In genomic region chr4:25928956-25929336, GRCh38 we compare ENCODE assay signal across 12 cellular contexts. TPM values are rescaled to one million over a fixed set of nuclear protein-coding genes. Genes with fewer than 3 reads are reported as not detected.
DNase-seq lines count a peak whose midpoint lies in the region; ATAC-seq, FAIRE-seq and TF ChIP-seq lines count a peak whose summit lies in the region.
"Had no signal": no experiment of that assay in that cellular context is flagged by ENCODE, and none has a peak within 500 bp of the region (broad histone marks: within the 10 kb centered on the region; RNA-seq: fewer than 3 reads in every experiment).

No MANE protein-coding gene starts in this region.

- TF ChIP-seq CTCF in K562 (IDR thresholded peaks at IDR 0.05 in 2 of 3, conservative IDR thresholded peaks at IDR 0.05 in 1 of 3; ENCODE audit: insufficient read depth in 2 of 3, low read depth in 1 of 3, low read length in 3 of 3) (no peak), thoracic aorta (IDR thresholded peaks at IDR 0.05) (no peak), breast epithelium (IDR thresholded peaks at IDR 0.05) (no peak)
- no peak for TF ChIP-seq CTCF in CD4-positive, alpha-beta T cell (IDR thresholded peaks at IDR 0.05)

- no peak for FAIRE-seq in K562 (lab: Jason Lieb, UNC)

- no peaks in the 10 kb centered on the region for H3K27me3 Mint-ChIP-seq in CD4-positive, alpha-beta T cell
- H3K27me3 Mint-ChIP-seq: activated naive CD4-positive, alpha-beta T cell treated with anti-CD3 and anti-CD28 coated beads, Interleukin-2, amount 50 U/mL, for 24 hours had no signal

- peak in 2 of 3 experiments; percentile 61 to 89 for DNase-seq in NCI-H1417 (lab: John Stamatoyannopoulos, UW)
- DNase-seq in NCI-H1417 treated with DMSO at 0.1 percent for 48 hours (lab: John Stamatoyannopoulos, UW): no peak
- no peak for DNase-seq in K562 (ENCODE audit: extremely low read depth in 1 of 4, low spot score in 3 of 4)
- no peak for DNase-seq in right cardiac atrium
- DNase-seq in thoracic aorta (ENCODE audit: low spot score): no peak
- DNase-seq in breast epithelium (ENCODE audit: low spot score in 2 of 2): no peak
- no peak for DNase-seq in CD4-positive, alpha-beta T cell
- DNase-seq: ACHN, WERI-Rb-1 had no signal

- no peak for TF ChIP-seq RAD21 in K562 (CRISPR knock-in tag; conservative IDR thresholded peaks at IDR 0.05 in 1 of 2, IDR thresholded peaks at IDR 0.05 in 1 of 2)

- H3K9ac ChIP-seq in K562 (ENCODE audit: insufficient read depth in 1 of 2, low read depth in 2 of 2, low read length in 2 of 2): no peak overlapping the region

- WGBS in K562 (ENCODE audit: insufficient coverage, low coverage, missing lambda C conversion rate): 79% methylated on average over 3 of the region's 3 CpGs
- 17% methylated on average over 3 of the region's 3 CpGs for WGBS in right cardiac atrium

- BruUV-seq in K562 (replicated peaks; lab: Mats Ljungman, UMichigan): no TSS peak

- H3K27me3 ChIP-seq in K562 (ENCODE audit: control insufficient read depth in 2 of 2, insufficient read depth in 2 of 2, low read length in 2 of 2) (peaks cover 2 to 8% of the 10 kb centered on the region in 2 experiments; a peak in 1 of 5 replicates), right cardiac atrium (ENCODE audit: control insufficient read depth, insufficient read depth) (no peaks in the 10 kb centered on the region), thoracic aorta (replicated peaks; ENCODE audit: insufficient read depth) (no peaks in the 10 kb centered on the region), breast epithelium (no peaks in the 10 kb centered on the region)
- no peaks in the 10 kb centered on the region for H3K27me3 ChIP-seq in CD4-positive, alpha-beta T cell (ENCODE audit: control insufficient read depth, insufficient read depth, low read length)
- H3K27me3 ChIP-seq: vagina had no signal

- in situ Hi-C loops in K562 (cut with MboI): no loop called here

- no peak overlapping the region for H3K4me3 Mint-ChIP-seq in CD4-positive, alpha-beta T cell
- H3K4me3 Mint-ChIP-seq: activated naive CD4-positive, alpha-beta T cell treated with anti-CD3 and anti-CD28 coated beads, Interleukin-2, amount 50 U/mL, for 24 hours had no signal

- H3K27ac Mint-ChIP-seq in CD4-positive, alpha-beta T cell: no peak overlapping the region
- H3K27ac Mint-ChIP-seq: activated naive CD4-positive, alpha-beta T cell treated with anti-CD3 and anti-CD28 coated beads, Interleukin-2, amount 50 U/mL, for 24 hours had no signal

- no peak overlapping the region for H3K4me3 ChIP-seq in K562
- H3K4me3 ChIP-seq in right cardiac atrium (ENCODE audit: low read length): no peak overlapping the region
- peak overlapping the region; percentile 42 for H3K4me3 ChIP-seq in thoracic aorta
- no peak overlapping the region for H3K4me3 ChIP-seq in breast epithelium
- H3K4me3 ChIP-seq: vagina had no signal

- peaks cover 6% of the 10 kb centered on the region for H4K20me1 ChIP-seq in K562 (replicated peaks; ENCODE audit: control insufficient read depth, insufficient read depth, low read length)

- H3K9me1 ChIP-seq in K562 (ENCODE audit: control insufficient read depth, insufficient read depth, low read length): no peaks in the 10 kb centered on the region

- ATAC-seq in K562 (no peak), right cardiac atrium (peak; percentile 59 to 66), thoracic aorta (ENCODE audit: insufficient number of reproducible peaks, low FRiP score, low read depth) (peak; percentile 37), GM21717 (IDR thresholded peaks at IDR 0.05; ENCODE audit: unreplicated experiment) (no peak)
- ATAC-seq in CD4-positive, alpha-beta T cell (ENCODE audit: poor library complexity): no peak

- H3K4me2 ChIP-seq in K562 (ENCODE audit: insufficient read depth, low read length): no peak overlapping the region

- H3K36me3 Mint-ChIP-seq in CD4-positive, alpha-beta T cell (ENCODE audit: low read depth): peaks cover 24% of the 10 kb centered on the region

- POLR2A ChIA-PET in K562 (lab: Yijun Ruan, JAX): interaction anchor here (1.0 to 1.4 kb wide), 3 partner anchors 10 to 24 kb away, joined by 3 to 5 read pairs (median 4); no protein-coding TSS in a partner anchor
- POLR2A ChIA-PET in CD4-positive, alpha-beta T cell (lab: Charles Lee): no interaction called here

- CTCF ChIA-PET in K562 (lab: Yijun Ruan, JAX; ENCODE audit: low intra/inter-chr PET ratio): no interaction called here
- CTCF ChIA-PET in CD4-positive, alpha-beta T cell (lab: Charles Lee): no interaction called here

- H3K4me1 Mint-ChIP-seq in CD4-positive, alpha-beta T cell (ENCODE audit: low read depth): no peaks in the 10 kb centered on the region

- no peaks in the 10 kb centered on the region for H3K79me2 ChIP-seq in K562 (ENCODE audit: control insufficient read depth, insufficient read depth, low read length)

- no peak for TF ChIP-seq POLR2A in K562 (conservative IDR thresholded peaks at IDR 0.05)
- TF ChIP-seq POLR2A in breast epithelium (IDR thresholded peaks at IDR 0.05): no peak

- H3K9me3 ChIP-seq in K562 (replicated peaks; ENCODE audit: control insufficient read depth, insufficient read depth, low read depth, low read length): no peaks in the 10 kb centered on the region
- H3K9me3 ChIP-seq in right cardiac atrium (ENCODE audit: control insufficient read depth, low read length): no peaks in the 10 kb centered on the region
- no peaks in the 10 kb centered on the region for H3K9me3 ChIP-seq in thoracic aorta
- no peaks in the 10 kb centered on the region for H3K9me3 ChIP-seq in breast epithelium
- H3K9me3 ChIP-seq in CD4-positive, alpha-beta T cell (ENCODE audit: control insufficient read depth, low read length): no peaks in the 10 kb centered on the region
- H3K9me3 ChIP-seq: vagina had no signal

- no peak for TF ChIP-seq EP300 in K562 (IDR thresholded peaks at IDR 0.05; ENCODE audit: low read length)

- H3K27ac ChIP-seq in K562 (ENCODE audit: extremely low read depth, low read depth, low read length) (no peak overlapping the region), right cardiac atrium (ENCODE audit: low read length) (peak overlapping the region; percentile 43), thoracic aorta (peak overlapping the region; percentile 9 to 31), breast epithelium (no peak overlapping the region)
- H3K27ac ChIP-seq in CD4-positive, alpha-beta T cell (ENCODE audit: low read depth, low read length): no peak overlapping the region
- H3K27ac ChIP-seq: vagina, WERI-Rb-1 had no signal

- H2AFZ ChIP-seq in K562 (ENCODE audit: low read depth, low read length): no peak overlapping the region

- intact Hi-C loops in K562 (cut with micrococcal nuclease): loop anchor here (5.0 kb wide), 1 partner anchor 98 kb away; no protein-coding TSS in a partner anchor
- intact Hi-C loops in right cardiac atrium (cut with DNase I): loop anchor here in 1 of 4 donors (5.0 kb wide), 1 partner anchor 58 kb away; no protein-coding TSS in a partner anchor
- intact Hi-C loops in breast epithelium (cut with DNase I; ENCODE audit: low total_unique reads): no loop called here
- intact Hi-C loops in CD4-positive, alpha-beta T cell (cut with DNase I, micrococcal nuclease): no loop called here

- H3K36me3 ChIP-seq in K562 (ENCODE audit: control insufficient read depth, insufficient read depth, low read length): peaks cover 12% of the 10 kb centered on the region; the same call in 1 of the 3 replicates
- no peaks in the 10 kb centered on the region for H3K36me3 ChIP-seq in thoracic aorta
- no peaks in the 10 kb centered on the region for H3K36me3 ChIP-seq in breast epithelium
- H3K36me3 ChIP-seq: vagina, WERI-Rb-1 had no signal

- H3K4me1 ChIP-seq in K562 (replicated peaks in 1 of 2; ENCODE audit: control insufficient read depth in 2 of 2, insufficient read depth in 2 of 2, low read length in 2 of 2) (no peaks in the 10 kb centered on the region), right cardiac atrium (ENCODE audit: control insufficient read depth, insufficient read depth, low read length) (peaks cover under 1% of the 10 kb centered on the region), thoracic aorta (ENCODE audit: control insufficient read depth in 1 of 2, low read depth in 2 of 2) (peaks cover 16 to 27% of the 10 kb centered on the region in 2 donors), breast epithelium (no peaks in the 10 kb centered on the region)
- H3K4me1 ChIP-seq: vagina had no signal

- no peaks in the 10 kb centered on the region for H3K9me3 Mint-ChIP-seq in CD4-positive, alpha-beta T cell
- H3K9me3 Mint-ChIP-seq: activated naive CD4-positive, alpha-beta T cell treated with anti-CD3 and anti-CD28 coated beads, Interleukin-2, amount 50 U/mL, for 24 hours had no signal

RNA-seq across cellular contexts. Expression of gene SMIM20, which starts 14.9 kb away (rescaled TPM):
- 3.3 and 12.6 TPM in 2 replicates for total RNA-seq in K562 (2011; cell fraction: chromatin; rRNA removed; ENCODE audit: low replicate concordance)
- total RNA-seq in K562 (2011; cell fraction: nucleolus; rRNA removed): 6.4 and 7.0 TPM in 2 replicates
- 10.3 and 13.6 TPM in 2 replicates for total RNA-seq in K562 (2011; cell fraction: nucleoplasm; rRNA removed)
- total RNA-seq in K562 (2014; rRNA removed) (25.8 and 28.0 TPM in 2 replicates), K562 (2014; rRNA removed; fragmentation: Illumina TruSeq; extraction: Trizol) (36.5 and 38.9 TPM in 2 replicates), K562 (2015; rRNA removed; fragmentation: Illumina TruSeq; extraction: Trizol) (33.0 and 36.4 TPM in 2 replicates), K562 (2021) (25.1 and 29.9 TPM in 2 replicates), right cardiac atrium (10 to 100 TPM; 28.0 to 47.9 (median 34.8) TPM), thoracic aorta (10 to 100 TPM; 20.1 to 21.3 TPM), breast epithelium (10 to 100 TPM; 26.9 to 37.0 (median 29.2) TPM)
- polyA plus RNA-seq in K562 (2011; rRNA removed) (29.2 and 45.1 TPM in 2 replicates), K562 (2014; fragmentation: Illumina TruSeq; extraction: Trizol) (26.0 and 33.7 TPM in 2 replicates), K562 (2014; fragmentation: Nextera tagmentation; extraction: Ambion mirVana) (10 to 100 TPM; 50.7 to 51.0 TPM), K562 (2014; rRNA removed) (36.9 and 46.3 TPM in 2 replicates), right cardiac atrium (47.7 TPM)
- polyA plus RNA-seq in K562 (2011; cell fraction: cytosol; rRNA removed): 10.0 and 16.1 TPM in 2 replicates
- polyA plus RNA-seq in K562 (2011; cell fraction: nucleus; rRNA removed): 6.0 and 10.8 TPM in 2 replicates
- polyA plus RNA-seq in K562 (2012): 30.2 and 36.9 TPM in 2 replicates
- polyA minus RNA-seq in K562 (2011; rRNA and poly(A)+ RNA removed): 8.2 and 9.4 TPM in 2 replicates
- 5.6 and 7.2 TPM in 2 replicates for polyA minus RNA-seq in K562 (2011; cell fraction: cytosol; rRNA and poly(A)+ RNA removed)
- 2.3 and 3.6 TPM in 2 replicates for polyA minus RNA-seq in K562 (2011; cell fraction: nucleus; rRNA and poly(A)+ RNA removed)
- 1 to 10 TPM; 7.2 to 9.1 TPM for total RNA-seq in CD4-positive, alpha-beta T cell

Comparison
In these comparisons a context has a peak if more than half of its experiments do, and no peak if none do; other contexts are left out.
1. DNase-seq: peak in NCI-H1417 (2 of 3); none in NCI-H1417 treated with DMSO at 0.1 percent for 48 hours (single experiment), K562 (0 of 4), right cardiac atrium (0 of 3), thoracic aorta (single experiment), breast epithelium (0 of 2) and CD4-positive, alpha-beta T cell (0 of 10).
2. ATAC-seq: peak in right cardiac atrium (2 of 2) and thoracic aorta (single experiment); none in K562 (single experiment), GM21717 (single experiment) and CD4-positive, alpha-beta T cell (single experiment).
3. H3K27ac ChIP-seq: peak in right cardiac atrium (single experiment) and thoracic aorta (2 of 2); none in K562 (single experiment), breast epithelium (0 of 2) and CD4-positive, alpha-beta T cell (single experiment).